Comparison of ENCODE assay signal across 14 cellular contexts in the genomic region with DNA sequence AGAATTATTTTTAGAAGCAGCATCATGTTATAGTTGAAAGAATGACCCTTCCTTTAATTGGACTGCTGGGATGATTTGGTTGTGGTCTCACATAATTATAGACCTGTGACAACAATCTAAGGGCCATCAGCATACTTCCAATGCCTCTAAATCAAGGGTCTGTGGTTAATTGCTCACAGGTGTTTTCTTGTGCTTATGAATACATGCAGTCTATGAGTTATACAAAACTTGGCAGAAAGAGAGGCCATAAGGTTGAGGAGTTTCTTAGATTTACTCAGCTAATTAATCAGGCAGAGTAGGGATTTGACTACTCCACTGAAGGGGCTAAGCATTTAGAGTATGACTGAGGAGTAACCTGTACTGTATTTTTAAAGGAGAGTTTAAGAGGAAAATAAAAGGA. TPM values are rescaled to one million over a fixed set of nuclear protein-coding genes. Genes with fewer than 3 reads are reported as not detected.
DNase-seq lines count a peak whose midpoint lies in the region; ATAC-seq and TF ChIP-seq lines count a peak whose summit lies in the region.
"Had no signal": no experiment of that assay in that cellular context is flagged by ENCODE, and none has a peak within 500 bp of the region (broad histone marks: within the 10 kb centered on the region; RNA-seq: fewer than 3 reads in every experiment).

No MANE protein-coding gene starts in this region.

- no peak overlapping the region for H2AFZ ChIP-seq in KMS-11 (ENCODE audit: low read depth)

- H3K79me2 ChIP-seq in KMS-11 (ENCODE audit: insufficient read depth, low read depth) = no peaks in the 10 kb centered on the region

- CTCF ChIA-PET in activated naive CD4-positive, alpha-beta T cell treated with anti-CD3 and anti-CD28 coated beads for 36 hours (lab: Charles Lee) = no interaction called here

- no peak for TF ChIP-seq CTCF in KMS-11 (conservative IDR thresholded peaks at IDR 0.05; ENCODE audit: low read depth, low read length)

- no peak overlapping the region for H3K4me3 Mint-ChIP-seq in activated T-cell treated with anti-CD3 and anti-CD28 coated beads, Interleukin-2, amount 50 U/mL, for 4 hours
- no peak overlapping the region for H3K4me3 Mint-ChIP-seq in activated naive CD4-positive, alpha-beta T cell treated with anti-CD3 and anti-CD28 coated beads for 36 hours
- H3K4me3 Mint-ChIP-seq: activated naive CD8-positive, alpha-beta T cell had no signal

- H3K4me1 Mint-ChIP-seq in activated T-cell treated with anti-CD3 and anti-CD28 coated beads, Interleukin-2, amount 50 U/mL, for 4 hours (ENCODE audit: low read depth) = peaks cover 2% of the 10 kb centered on the region
- peaks cover 10% of the 10 kb centered on the region for H3K4me1 Mint-ChIP-seq in activated naive CD4-positive, alpha-beta T cell treated with anti-CD3 and anti-CD28 coated beads for 36 hours (ENCODE audit: low read depth)

- H3K4me1 ChIP-seq in KMS-11 (ENCODE audit: low read depth, poor library complexity, severe bottlenecking) = peaks cover 94% of the 10 kb centered on the region
- H3K4me1 ChIP-seq: prostate gland had no signal

- peak overlapping the region; percentile 27 for H3K4me2 ChIP-seq in KMS-11

- H3K36me3 Mint-ChIP-seq in activated T-cell treated with anti-CD3 and anti-CD28 coated beads, Interleukin-2, amount 50 U/mL, for 4 hours (ENCODE audit: insufficient read depth) = no peaks in the 10 kb centered on the region
- H3K36me3 Mint-ChIP-seq in activated naive CD4-positive, alpha-beta T cell treated with anti-CD3 and anti-CD28 coated beads for 36 hours (ENCODE audit: low read depth) = no peaks in the 10 kb centered on the region
- H3K36me3 Mint-ChIP-seq: activated naive CD8-positive, alpha-beta T cell had no signal

- no peaks in the 10 kb centered on the region for H3K27me3 ChIP-seq in KMS-11 (ENCODE audit: insufficient read depth, low read depth)
- H3K27me3 ChIP-seq: tibial nerve had no signal

- H3K36me3 ChIP-seq in KMS-11 (ENCODE audit: insufficient read depth) = no peaks in the 10 kb centered on the region
- H3K36me3 ChIP-seq: prostate gland, tibial nerve had no signal

- ATAC-seq in activated T-cell treated with anti-CD3 and anti-CD28 coated beads, Interleukin-2, amount 50 U/mL, for 4 hours = peak; percentile 63 to 76
- peak; percentile 46 for ATAC-seq in SK-N-SH treated with all-trans-retinoic acid at 6 μM for 48 hours
- ATAC-seq in stimulated activated naive CD8-positive, alpha-beta T cell treated with anti-CD3 and anti-CD28 coated beads, Interleukin-15, Interleukin-2, amounts not matched to agents 100 U/mL and 50 U/mL, for 24 hours = peak; percentile 65

- no peak for DNase-seq in activated T-cell treated with anti-CD3 and anti-CD28 coated beads, Interleukin-2, amount 50 U/mL, for 4 hours
- no peak for DNase-seq in activated T-cell treated with anti-CD3 and anti-CD28 coated beads, Interleukin-2, amount 50 U/mL, for 48 hours
- no peak for DNase-seq in stimulated activated naive CD8-positive, alpha-beta T cell treated with anti-CD3 and anti-CD28 coated beads, Interleukin-15, Interleukin-2, amounts not matched to agents 100 U/mL and 50 U/mL, for 24 hours
- DNase-seq in NCI-H226 = no peak
- DNase-seq in NCI-H774 (lab: John Stamatoyannopoulos, UW) = no peak
- no peak for DNase-seq in activated naive CD4-positive, alpha-beta T cell treated with anti-CD3 and anti-CD28 coated beads for 36 hours
- DNase-seq: Calu3, NCI-H510A treated with DMSO at 0.1 percent for 48 hours, SHP77 had no signal

- H3K9me3 Mint-ChIP-seq in activated T-cell treated with anti-CD3 and anti-CD28 coated beads, Interleukin-2, amount 50 U/mL, for 4 hours = no peaks in the 10 kb centered on the region
- H3K9me3 Mint-ChIP-seq in activated naive CD4-positive, alpha-beta T cell treated with anti-CD3 and anti-CD28 coated beads for 36 hours = no peaks in the 10 kb centered on the region

- H4K20me1 ChIP-seq in KMS-11 (ENCODE audit: insufficient read depth) = no peaks in the 10 kb centered on the region

- H3K27ac Mint-ChIP-seq in activated naive CD4-positive, alpha-beta T cell treated with anti-CD3 and anti-CD28 coated beads for 36 hours = no peak overlapping the region
- H3K27ac Mint-ChIP-seq: activated naive CD8-positive, alpha-beta T cell had no signal

- intact Hi-C loops in activated naive CD4-positive, alpha-beta T cell treated with anti-CD3 and anti-CD28 coated beads for 36 hours (cut with micrococcal nuclease) = no loop called here

- H3K9ac ChIP-seq in KMS-11 = peak overlapping the region; percentile 21; the same call in 1 of the 2 replicates

- peak overlapping the region; percentile 78 for H3K27ac ChIP-seq in KMS-11
- H3K27ac ChIP-seq: prostate gland, tibial nerve had no signal

- H3K27me3 Mint-ChIP-seq in activated T-cell treated with anti-CD3 and anti-CD28 coated beads, Interleukin-2, amount 50 U/mL, for 4 hours (ENCODE audit: low read depth) = peaks cover 6% of the 10 kb centered on the region
- peaks cover 3% of the 10 kb centered on the region for H3K27me3 Mint-ChIP-seq in activated naive CD4-positive, alpha-beta T cell treated with anti-CD3 and anti-CD28 coated beads for 36 hours (ENCODE audit: low read depth)

- H3K4me3 ChIP-seq in KMS-11 (IDR thresholded peaks at IDR 0.05; ENCODE audit: insufficient read depth, low read depth, low read length) = no peak overlapping the region
- H3K4me3 ChIP-seq: prostate gland, tibial nerve had no signal

TF ChIP-seq in SK-N-SH treated with all-trans-retinoic acid at 6 μM for 48 hours, 23 proteins besides CTCF, POLR2A, EP300 and RAD21:
- TF ChIP-seq RARB (CRISPR knock-in tag; IDR thresholded peaks at IDR 0.05) = no peak
- TF ChIP-seq TOX (CRISPR knock-in tag; IDR thresholded peaks at IDR 0.05; ENCODE audit: borderline replicate concordance) = peak; percentile 42; the same call in 1 of the 2 replicates
- TF ChIP-seq ISL1 (CRISPR knock-in tag; IDR thresholded peaks at IDR 0.05) = 0 out of 2 replicates have a peak, but pooled peaks have one; percentile 17
TF ChIP-seq in SK-N-SH treated with all-trans-retinoic acid at 6 μM for 48 hours: peak in this region for 2.

RNA-seq across cellular contexts. Expression of a gene that starts 37.0 kb away (rescaled TPM):
- 1 to 10 TPM; 2.2 to 4.8 (median 3.1) TPM for total RNA-seq in activated T-cell treated with anti-CD3 and anti-CD28 coated beads, Interleukin-2, amount 50 U/mL, for 4 hours
- 1 to 10 TPM; 3.0 to 3.2 TPM for total RNA-seq in activated naive CD4-positive, alpha-beta T cell treated with anti-CD3 and anti-CD28 coated beads for 36 hours
